In the genomic region with DNA sequence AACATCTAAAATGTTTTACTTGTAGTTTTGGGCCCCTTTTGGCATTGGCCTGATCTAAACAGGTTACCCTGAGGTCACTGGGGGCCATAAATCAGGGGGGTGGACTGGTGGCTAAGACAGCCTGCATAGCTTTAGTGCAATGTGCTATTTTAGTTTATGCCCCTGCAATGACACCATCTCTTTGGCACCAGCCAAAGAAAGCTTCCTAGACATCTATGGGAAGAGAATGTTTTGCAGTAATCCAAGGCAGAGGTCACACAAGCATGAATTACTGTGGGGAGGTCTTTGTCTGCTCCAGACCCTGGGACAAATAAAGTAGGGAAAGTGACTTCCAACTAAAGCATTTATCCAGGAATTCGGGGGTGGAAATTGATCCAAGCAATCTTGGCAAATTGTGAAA, we compare ENCODE assay signal across 11 cellular contexts. TPM values are rescaled to one million over a fixed set of nuclear protein-coding genes. Genes with fewer than 3 reads are reported as not detected.
A peak's percentile ranks its signal among the peaks of the same experiment; 100 is the strongest.
DNase-seq lines count a peak whose midpoint lies in the region; ATAC-seq, FAIRE-seq and TF ChIP-seq lines count a peak whose summit lies in the region.
"Had no signal": no experiment of that assay in that cellular context is flagged by ENCODE, and none has a peak within 500 bp of the region (broad histone marks: within the 10 kb centered on the region; RNA-seq: fewer than 3 reads in every experiment).

No MANE protein-coding gene starts in this region.

- no peaks in the 10 kb centered on the region for H3K27me3 ChIP-seq in CD4-positive, alpha-beta T cell (ENCODE audit: control insufficient read depth, insufficient read depth, low read length)
- no peaks in the 10 kb centered on the region for H3K27me3 ChIP-seq in H1 (replicated peaks in 1 of 4; ENCODE audit: control insufficient read depth in 3 of 4, extremely low read depth in 1 of 4, insufficient read depth in 3 of 4, low read length in 3 of 4)
- no peaks in the 10 kb centered on the region for H3K27me3 ChIP-seq in breast epithelium

- TF ChIP-seq CTCF in CD4-positive, alpha-beta T cell (IDR thresholded peaks at IDR 0.05) = no peak
- TF ChIP-seq CTCF in H1 (IDR thresholded peaks at IDR 0.05; ENCODE audit: control extremely low read depth in 1 of 3, insufficient read depth in 1 of 3, low read depth in 1 of 3, low read length in 3 of 3) (no peak), nephron (IDR thresholded peaks at IDR 0.05; ENCODE audit: unreplicated experiment in 3 of 3) (no peak), breast epithelium (IDR thresholded peaks at IDR 0.05) (no peak)

- H2AK5ac ChIP-seq in H1 (ENCODE audit: low read depth, low read length) = no peak overlapping the region

- H3K4me3 Mint-ChIP-seq in CD4-positive, alpha-beta T cell = peak overlapping the region; percentile 97
- peak overlapping the region in 1 of 3 experiments; percentile 11 for H3K4me3 Mint-ChIP-seq in nephron

- TF ChIP-seq RAD21 in H1 (IDR thresholded peaks at IDR 0.05 in 1 of 2, conservative IDR thresholded peaks at IDR 0.05 in 1 of 2; ENCODE audit: low read depth in 2 of 2, low read length in 2 of 2) = no peak

- H3K27ac ChIP-seq in CD4-positive, alpha-beta T cell (ENCODE audit: low read depth, low read length) = peak overlapping the region; percentile 89
- H3K27ac ChIP-seq in H1 (ENCODE audit: low read depth, low read length) = no peak overlapping the region
- no peak overlapping the region for H3K27ac ChIP-seq in breast epithelium
- H3K27ac ChIP-seq: esophagus muscularis mucosa had no signal

- no peaks in the 10 kb centered on the region for H3K36me3 ChIP-seq in H1 (ENCODE audit: control insufficient read depth in 2 of 4, insufficient read depth in 4 of 4, low read length in 3 of 4)
- no peaks in the 10 kb centered on the region for H3K36me3 ChIP-seq in breast epithelium
- H3K36me3 ChIP-seq: esophagus muscularis mucosa had no signal

- H3K4me1 Mint-ChIP-seq in CD4-positive, alpha-beta T cell (ENCODE audit: low read depth) = peaks cover 63% of the 10 kb centered on the region
- peaks cover 68% of the 10 kb centered on the region for H3K4me1 Mint-ChIP-seq in nephron

- no peak overlapping the region for H4K91ac ChIP-seq in H1 (replicated peaks; ENCODE audit: insufficient read length, low read length)

- no peak overlapping the region for H4K8ac ChIP-seq in H1 (ENCODE audit: extremely low read depth, insufficient read depth, low read length)

- no peak overlapping the region for H3K9ac ChIP-seq in H1 (replicated peaks in 1 of 4; ENCODE audit: extremely low read depth in 1 of 4, low read depth in 3 of 4, low read length in 3 of 4)

- no peaks in the 10 kb centered on the region for H3K79me1 ChIP-seq in H1 (ENCODE audit: low read depth, low read length)

- no peak for FAIRE-seq in H1 (lab: Jason Lieb, UNC)

- peak overlapping the region; percentile 51; the same call in 1 of the 2 replicates for H2BK15ac ChIP-seq in H1 (ENCODE audit: low read length)

- no peak for TF ChIP-seq POLR2A in H1 (IDR thresholded peaks at IDR 0.05; ENCODE audit: control extremely low read depth in 1 of 2, low read depth in 2 of 2, low read length in 2 of 2)
- TF ChIP-seq POLR2A in breast epithelium (IDR thresholded peaks at IDR 0.05) = no peak

- no peak for TF ChIP-seq EP300 in H1 (IDR thresholded peaks at IDR 0.05; ENCODE audit: borderline replicate concordance in 1 of 2, low read depth in 2 of 2, low read length in 2 of 2)

- H3K27ac Mint-ChIP-seq in CD4-positive, alpha-beta T cell = peak overlapping the region; percentile 97
- H3K27ac Mint-ChIP-seq in nephron = peak overlapping the region; percentile 64 to 90 (median 75)

- H3K79me2 ChIP-seq in H1 (ENCODE audit: control insufficient read depth in 1 of 2, insufficient read depth in 2 of 2, low read length in 2 of 2) = peaks cover 5 to 89% of the 10 kb centered on the region in 2 experiments; a peak in 3 of 4 replicates

- ATAC-seq in CD4-positive, alpha-beta T cell (ENCODE audit: poor library complexity) = no peak
- ATAC-seq in HG03097 (IDR thresholded peaks at IDR 0.05; ENCODE audit: low FRiP score, unreplicated experiment) = no peak

- CTCF ChIA-PET in CD4-positive, alpha-beta T cell (lab: Charles Lee) = interaction anchor here (2.1 to 6.2 kb wide), 2 partner anchors 22 to 61 kb away, joined by 6 to 37 read pairs; no protein-coding TSS in a partner anchor
- CTCF ChIA-PET in H1 (lab: Charles Lee; ENCODE audit: partially characterized antibody) = interaction anchor here (1.4 to 8.5 kb wide), 3 partner anchors 51 to 73 kb away, joined by 3 to 87 read pairs (median 6); no protein-coding TSS in a partner anchor

- no peak overlapping the region for H3K23ac ChIP-seq in H1 (ENCODE audit: insufficient read length)

- no peaks in the 10 kb centered on the region for H3K9me3 ChIP-seq in CD4-positive, alpha-beta T cell (ENCODE audit: control insufficient read depth, low read length)
- H3K9me3 ChIP-seq in H1 (ENCODE audit: insufficient read depth in 2 of 2, low read depth in 1 of 2, low read length in 1 of 2) (no peaks in the 10 kb centered on the region), breast epithelium (no peaks in the 10 kb centered on the region)
- H3K9me3 ChIP-seq: esophagus muscularis mucosa had no signal

- H3K4ac ChIP-seq in H1 (replicated peaks; ENCODE audit: insufficient read length, low read depth, low read length) = no peak overlapping the region

- H4K5ac ChIP-seq in H1 (ENCODE audit: insufficient read length, low read depth, low read length) = no peak overlapping the region

- H4K20me1 ChIP-seq in H1 (replicated peaks in 1 of 2; ENCODE audit: control insufficient read depth in 1 of 2, insufficient read depth in 2 of 2, low read length in 2 of 2) = peaks cover 0 to 6% of the 10 kb centered on the region in 2 experiments

- no peaks in the 10 kb centered on the region for H3K27me3 Mint-ChIP-seq in CD4-positive, alpha-beta T cell
- H3K27me3 Mint-ChIP-seq in nephron (ENCODE audit: low read depth) = no peaks in the 10 kb centered on the region

- no peak overlapping the region for H2BK5ac ChIP-seq in H1 (ENCODE audit: low read depth, low read length)

- DNase-seq in CD4-positive, alpha-beta T cell = no peak
- DNase-seq in LoVo (ENCODE audit: low spot score) (peak; percentile 7), H1 (ENCODE audit: low read depth in 1 of 2, low spot score in 2 of 2) (no peak), ecto neural progenitor cell (ENCODE audit: low spot score) (no peak), breast epithelium (ENCODE audit: low spot score in 2 of 2) (no peak), NCI-H1092 (lab: John Stamatoyannopoulos, UW) (no peak)
- DNase-seq: activated CD8-positive, alpha-beta memory T cell treated with anti-CD3 and anti-CD28 coated beads, Interleukin-2, amount 50 U/mL, for 48 hours; NCI-H1417 treated with DMSO at 0.1 percent for 48 hours had no signal

- no peak overlapping the region for H3K4me2 ChIP-seq in H1 (ENCODE audit: insufficient read depth in 1 of 2, low read depth in 2 of 2, low read length in 2 of 2)

- intact Hi-C loops in CD4-positive, alpha-beta T cell (cut with DNase I, micrococcal nuclease) = loop anchor here in 1 of 2 experiments (5.0 kb wide), 1 partner anchor 142 kb away; no protein-coding TSS in a partner anchor
- intact Hi-C loops in breast epithelium (cut with DNase I; ENCODE audit: low total_unique reads) = no loop called here

- peaks cover 4% of the 10 kb centered on the region for H3K9me3 Mint-ChIP-seq in CD4-positive, alpha-beta T cell
- peaks cover 6% of the 10 kb centered on the region for H3K9me3 Mint-ChIP-seq in nephron

- no peak overlapping the region for H3K56ac ChIP-seq in H1 (replicated peaks; ENCODE audit: insufficient read length, low read depth, low read length)

- H2BK120ac ChIP-seq in H1 (replicated peaks; ENCODE audit: low read depth, low read length) = no peak overlapping the region

- H3K4me3 ChIP-seq in H1 (ENCODE audit: extremely low read depth in 1 of 4, insufficient read depth in 2 of 4, low read depth in 3 of 4, low read length in 4 of 4) (no peak overlapping the region), breast epithelium (no peak overlapping the region)
- H3K4me3 ChIP-seq: esophagus muscularis mucosa had no signal

- WGBS in H1 (ENCODE audit: extremely low coverage in 1 of 2, insufficient coverage in 1 of 2, insufficient read length in 1 of 2, insufficient replicate concordance in 2 of 2, low coverage in 1 of 2, low lambda C conversion rate in 2 of 2, missing lambda C conversion rate in 1 of 2), 2 experiments = 88% methylated on average over 1 of the region's 1 CpG; no CpG with 5 or more reads in 1 of the 2 experiments

- H2BK20ac ChIP-seq in H1 (ENCODE audit: low read length) = peak overlapping the region; percentile 73

- H3K23me2 ChIP-seq in H1 (ENCODE audit: low read depth, low read length) = peaks cover 7% of the 10 kb centered on the region; the same call in 1 of the 2 replicates

- no peak overlapping the region for H2AFZ ChIP-seq in H1 (ENCODE audit: low read length)

- H2BK12ac ChIP-seq in H1 (ENCODE audit: low read depth, low read length) = no peak overlapping the region

- H3K4me1 ChIP-seq in H1 (replicated peaks in 1 of 4; ENCODE audit: control insufficient read depth in 3 of 4, insufficient read depth in 4 of 4, low read length in 3 of 4) (peaks cover 4 to 25% (median 16%) of the 10 kb centered on the region in 4 experiments; a peak in 6 of 7 replicates), breast epithelium (no peaks in the 10 kb centered on the region)

- H3K36me3 Mint-ChIP-seq in CD4-positive, alpha-beta T cell (ENCODE audit: low read depth) = peaks cover 97% of the 10 kb centered on the region
- H3K36me3 Mint-ChIP-seq in nephron (ENCODE audit: low read depth) = peaks cover 4% of the 10 kb centered on the region

- H3K18ac ChIP-seq in H1 (ENCODE audit: extremely low read depth, low read length) = no peak overlapping the region

- POLR2A ChIA-PET in CD4-positive, alpha-beta T cell (lab: Charles Lee) = interaction anchor here (1.1 to 19.0 kb wide), 6 partner anchors 8 to 74 kb away, joined by 3 to 1043 read pairs (median 88); no protein-coding TSS in a partner anchor
- POLR2A ChIA-PET in H1 (lab: Charles Lee; ENCODE audit: partially characterized antibody) = interaction anchor here (0.6 kb wide), 1 partner anchor 41 kb away, joined by 3 read pairs; no protein-coding TSS in a partner anchor

- H3K14ac ChIP-seq in H1 (ENCODE audit: insufficient read length) = no peak overlapping the region

TF ChIP-seq in H1, 55 proteins besides CTCF, POLR2A, EP300 and RAD21:
- TF ChIP-seq CHD2 (IDR thresholded peaks at IDR 0.05; ENCODE audit: low read length) (no peak), HDAC2 (IDR thresholded peaks at IDR 0.05; ENCODE audit: borderline replicate concordance in 1 of 2, low read depth in 2 of 2, low read length in 2 of 2) (no peak)

RNA-seq across cellular contexts. Expression of a gene that starts 5.4 kb away (rescaled TPM):
- 100 to 1,000 TPM; 123 to 129 TPM for total RNA-seq in CD4-positive, alpha-beta T cell
- total RNA-seq in H1 (2021; fragmentation: NEBNext Ultra II Directional; extraction: Animal tissue kit (Norgen Biotek cat#: 25700)) = 44.5 and 45.6 TPM in 2 replicates
- 13.3 and 16.7 TPM in 2 replicates for polyA plus RNA-seq in H1 (2011; rRNA removed)
- 21.7 TPM for polyA plus RNA-seq in H1 (2011; cell fraction: cytosol; rRNA removed)
- 19.6 TPM for polyA plus RNA-seq in H1 (2011; cell fraction: nucleus; rRNA removed)
- 21.1 to 34.2 TPM (median 29.2 TPM) in 4 replicates for polyA plus RNA-seq in H1 (2012, experiment 1 of 2)
- polyA plus RNA-seq in H1 (2012, experiment 2 of 2) = 9.9 TPM
- polyA plus RNA-seq in H1 (2013, experiment 1 of 2) = 22.5 TPM
- polyA plus RNA-seq in H1 (2013, experiment 2 of 2) = 22.1 TPM
- polyA minus RNA-seq in H1 (2011; rRNA and poly(A)+ RNA removed) = 43.9 and 57.0 TPM in 2 replicates
- 17.9 TPM for polyA minus RNA-seq in H1 (2011; cell fraction: cytosol; rRNA and poly(A)+ RNA removed)
- 23.2 TPM for polyA minus RNA-seq in H1 (2011; cell fraction: nucleus; rRNA and poly(A)+ RNA removed)
- 10 to 100 TPM; 13.8 to 70.5 (median 29.2) TPM for total RNA-seq in breast epithelium
